In genomic region chr3:87397210-87397609, GRCh38 we compare ENCODE assay signal across 1 cellular context.
TF ChIP-seq lines count a peak whose summit lies in the region.

No MANE protein-coding gene starts in this region.

TF ChIP-seq in endothelial cell of umbilical vein, 7 proteins besides CTCF, POLR2A, EP300 and RAD21:
- TF ChIP-seq FOS (IDR thresholded peaks at IDR 0.05; ENCODE audit: borderline replicate concordance, insufficient read depth, low read length) (peak; percentile 52), MAX (IDR thresholded peaks at IDR 0.05; ENCODE audit: insufficient read depth, insufficient read length) (no peak), JUN (IDR thresholded peaks at IDR 0.05; ENCODE audit: borderline replicate concordance, insufficient read depth, insufficient read length, low read depth) (peak; percentile 81), MYC (IDR thresholded peaks at IDR 0.05; ENCODE audit: low read depth, low read length) (no peak), EZH2 (IDR thresholded peaks at IDR 0.05; ENCODE audit: borderline replicate concordance, low read depth, low read length, severe bottlenecking) (no peak), POLR2AphosphoS5 (IDR thresholded peaks at IDR 0.05; ENCODE audit: insufficient read depth, low read depth, low read length) (no peak), GATA2 (IDR thresholded peaks at IDR 0.05; ENCODE audit: insufficient read depth, insufficient read length, low read depth, low read length) (no peak)
